13 cellular contexts compared by ENCODE assay signal in the genomic region with DNA sequence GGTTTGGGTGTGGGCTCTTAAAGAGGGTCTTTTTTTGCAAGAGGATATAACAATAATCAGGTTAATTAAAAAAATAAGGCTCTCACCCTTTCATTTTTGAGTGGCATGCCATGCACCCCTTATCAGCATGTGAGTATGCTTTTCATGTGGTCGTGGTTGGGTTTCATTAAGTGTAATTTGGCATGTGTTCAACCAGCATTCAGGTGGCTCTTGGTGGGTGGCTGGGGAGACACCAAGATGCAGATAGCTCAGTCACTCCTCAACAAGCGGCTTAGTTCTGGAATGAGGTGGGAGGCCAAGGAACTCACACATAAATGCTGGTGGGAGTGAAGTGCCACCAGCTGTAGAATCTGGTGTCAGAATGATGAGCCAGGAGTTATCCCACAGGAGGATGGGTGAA.
A peak's percentile ranks its signal among the peaks of the same experiment; 100 is the strongest.
DNase-seq lines count a peak whose midpoint lies in the region; ATAC-seq and TF ChIP-seq lines count a peak whose summit lies in the region.
"Had no signal": no experiment of that assay in that cellular context is flagged by ENCODE, and none has a peak within 500 bp of the region (broad histone marks: within the 10 kb centered on the region; RNA-seq: fewer than 3 reads in every experiment).

No MANE protein-coding gene starts in this region.

- DNase-seq in activated CD4-positive, alpha-beta T cell treated with anti-CD3 and anti-CD28 coated beads, Interleukin-2, amount 10 ng/mL, durations not matched to agents 7 days and 5 days: peak; percentile 44
- no peak for DNase-seq in activated CD4-positive, alpha-beta T cell treated with anti-CD3 and anti-CD28 coated beads for 1 hour
- DNase-seq in RWPE1 (ENCODE audit: low spot score): no peak
- no peak for DNase-seq in epithelial cell of prostate (ENCODE audit: low read depth, low spot score)
- no peak for DNase-seq in stimulated activated effector memory CD8-positive, alpha-beta T cell treated with anti-CD3 and anti-CD28 coated beads, Interleukin-12 subunit alpha, Interleukin-12 subunit beta, amount 100 ng/mL, for 72 hours (ENCODE audit: low spot score in 2 of 2)
- no peak for DNase-seq in GM13977 (ENCODE audit: low spot score)
- DNase-seq: left colon, NCI-H1694 treated with DMSO at 0.1 percent for 48 hours, NCI-H526 treated with DMSO at 0.1 percent for 48 hours had no signal

- no peak overlapping the region for H3K4me3 Mint-ChIP-seq in activated CD4-positive, alpha-beta T cell treated with anti-CD3 and anti-CD28 coated beads, Interleukin-2, amount 10 ng/mL, durations not matched to agents 7 days and 5 days
- H3K4me3 Mint-ChIP-seq in stimulated activated effector memory CD8-positive, alpha-beta T cell treated with anti-CD3 and anti-CD28 coated beads, Interleukin-12 subunit alpha, Interleukin-12 subunit beta, amount 100 ng/mL, for 72 hours: no peak overlapping the region

- in situ Hi-C loops in GM13977 (cut with MboI; ENCODE audit: low pct_unique_long_range_greater_than_20kb, low sequenced_read_pairs, unreplicated experiment): no loop called here

- peaks cover 27% of the 10 kb centered on the region for H3K4me1 Mint-ChIP-seq in activated CD4-positive, alpha-beta T cell treated with anti-CD3 and anti-CD28 coated beads, Interleukin-2, amount 10 ng/mL, durations not matched to agents 7 days and 5 days
- peaks cover 20% of the 10 kb centered on the region for H3K4me1 Mint-ChIP-seq in stimulated activated effector memory CD8-positive, alpha-beta T cell treated with anti-CD3 and anti-CD28 coated beads, Interleukin-12 subunit alpha, Interleukin-12 subunit beta, amount 100 ng/mL, for 72 hours

- ATAC-seq in stimulated activated effector memory CD8-positive, alpha-beta T cell treated with anti-CD3 and anti-CD28 coated beads, Interleukin-12 subunit alpha, Interleukin-12 subunit beta, amount 100 ng/mL, for 72 hours: peak; percentile 32
- ATAC-seq in HG03469 (IDR thresholded peaks at IDR 0.05; ENCODE audit: unreplicated experiment) (no peak), GM21526 (IDR thresholded peaks at IDR 0.05; ENCODE audit: low FRiP score, unreplicated experiment) (no peak)
- ATAC-seq: left colon had no signal

- H3K27me3 Mint-ChIP-seq in activated CD4-positive, alpha-beta T cell treated with anti-CD3 and anti-CD28 coated beads, Interleukin-2, amount 10 ng/mL, durations not matched to agents 7 days and 5 days: no peaks in the 10 kb centered on the region
- H3K27me3 Mint-ChIP-seq: progenitor cell of endocrine pancreas had no signal

- CTCF ChIA-PET in activated CD4-positive, alpha-beta T cell treated with anti-CD3 and anti-CD28 coated beads, Interleukin-2, amount 10 ng/mL, durations not matched to agents 7 days and 5 days (lab: Charles Lee): no interaction called here
- CTCF ChIA-PET in RWPE1 (lab: Yijun Ruan, JAX): no interaction called here

- no peaks in the 10 kb centered on the region for H3K9me3 Mint-ChIP-seq in activated CD4-positive, alpha-beta T cell treated with anti-CD3 and anti-CD28 coated beads, Interleukin-2, amount 10 ng/mL, durations not matched to agents 7 days and 5 days
- H3K9me3 Mint-ChIP-seq in stimulated activated effector memory CD8-positive, alpha-beta T cell treated with anti-CD3 and anti-CD28 coated beads, Interleukin-12 subunit alpha, Interleukin-12 subunit beta, amount 100 ng/mL, for 72 hours: no peaks in the 10 kb centered on the region

- POLR2A ChIA-PET in activated CD4-positive, alpha-beta T cell treated with anti-CD3 and anti-CD28 coated beads, Interleukin-2, amount 10 ng/mL, durations not matched to agents 7 days and 5 days (lab: Charles Lee): no interaction called here
- POLR2A ChIA-PET in RWPE1 (lab: Yijun Ruan, JAX; ENCODE audit: low non-redundant PET): no interaction called here

- H3K36me3 Mint-ChIP-seq in activated CD4-positive, alpha-beta T cell treated with anti-CD3 and anti-CD28 coated beads, Interleukin-2, amount 10 ng/mL, durations not matched to agents 7 days and 5 days (ENCODE audit: low read depth): peaks cover 22% of the 10 kb centered on the region
- peaks cover 15% of the 10 kb centered on the region for H3K36me3 Mint-ChIP-seq in stimulated activated effector memory CD8-positive, alpha-beta T cell treated with anti-CD3 and anti-CD28 coated beads, Interleukin-12 subunit alpha, Interleukin-12 subunit beta, amount 100 ng/mL, for 72 hours

- TF ChIP-seq CTCF in RWPE1 (conservative IDR thresholded peaks at IDR 0.05; ENCODE audit: low read depth) (no peak), GM13977 (IDR thresholded peaks at IDR 0.05; ENCODE audit: extremely low read depth, insufficient read depth, missing control alignments) (no peak)

- H3K27ac ChIP-seq in RWPE1 (peak overlapping the region; percentile 48), epithelial cell of prostate (peak overlapping the region; percentile 15)
- H3K27ac ChIP-seq: HL-60 had no signal

- no peak overlapping the region for H3K27ac Mint-ChIP-seq in activated CD4-positive, alpha-beta T cell treated with anti-CD3 and anti-CD28 coated beads, Interleukin-2, amount 10 ng/mL, durations not matched to agents 7 days and 5 days
- H3K27ac Mint-ChIP-seq in stimulated activated effector memory CD8-positive, alpha-beta T cell treated with anti-CD3 and anti-CD28 coated beads, Interleukin-12 subunit alpha, Interleukin-12 subunit beta, amount 100 ng/mL, for 72 hours: no peak overlapping the region
- H3K27ac Mint-ChIP-seq: progenitor cell of endocrine pancreas had no signal
